Comparison of ENCODE assay signal across 19 cellular contexts in genomic region chr1:155847823-155848529, GRCh38. TPM values are rescaled to one million over a fixed set of nuclear protein-coding genes. Genes with fewer than 3 reads are reported as not detected.
A peak's percentile ranks its signal among the peaks of the same experiment; 100 is the strongest.
DNase-seq lines count a peak whose midpoint lies in the region; ATAC-seq and TF ChIP-seq lines count a peak whose summit lies in the region.
"Had no signal": no experiment of that assay in that cellular context is flagged by ENCODE, and none has a peak within 500 bp of the region (broad histone marks: within the 10 kb centered on the region; RNA-seq: fewer than 3 reads in every experiment).

No MANE protein-coding gene starts in this region.

- H3K27ac ChIP-seq in prostate gland = no peak overlapping the region
- H3K27ac ChIP-seq in suprapubic skin = no peak overlapping the region
- H3K27ac ChIP-seq: cardiac muscle cell, sigmoid colon had no signal

- no peak for TF ChIP-seq EP300 in suprapubic skin (IDR thresholded peaks at IDR 0.05)

- peak overlapping the region; percentile 80 for H3K27ac Mint-ChIP-seq in activated naive CD4-positive, alpha-beta T cell treated with anti-CD3 and anti-CD28 coated beads, Interleukin-2, amount 10 ng/mL, durations not matched to agents 7 days and 5 days
- peak overlapping the region; percentile 75 for H3K27ac Mint-ChIP-seq in WTC11
- H3K27ac Mint-ChIP-seq in effector memory CD8-positive, alpha-beta T cell = peak overlapping the region; percentile 9 to 63
- peak overlapping the region in 1 of 2 donors; percentile 66 for H3K27ac Mint-ChIP-seq in stimulated activated naive CD8-positive, alpha-beta T cell treated with anti-CD3 and anti-CD28 coated beads, Interleukin-15, amount 100 ng/mL, for 72 hours
- H3K27ac Mint-ChIP-seq: mesothelial cell of epicardium had no signal

- H3K36me3 ChIP-seq in prostate gland = peaks cover 0 to 2% of the 10 kb centered on the region in 2 donors
- H3K36me3 ChIP-seq in suprapubic skin = peaks cover 48% of the 10 kb centered on the region

- no peak overlapping the region for H3K4me3 Mint-ChIP-seq in activated naive CD4-positive, alpha-beta T cell treated with anti-CD3 and anti-CD28 coated beads, Interleukin-2, amount 10 ng/mL, durations not matched to agents 7 days and 5 days
- no peak overlapping the region for H3K4me3 Mint-ChIP-seq in WTC11
- H3K4me3 Mint-ChIP-seq in effector memory CD8-positive, alpha-beta T cell = no peak overlapping the region
- H3K4me3 Mint-ChIP-seq in stimulated activated naive CD8-positive, alpha-beta T cell treated with anti-CD3 and anti-CD28 coated beads, Interleukin-15, amount 100 ng/mL, for 72 hours = peak overlapping the region; percentile 58
- H3K4me3 Mint-ChIP-seq: mesothelial cell of epicardium had no signal

- TF ChIP-seq CTCF in WTC11 (IDR thresholded peaks at IDR 0.05) = no peak
- no peak for TF ChIP-seq CTCF in prostate gland (IDR thresholded peaks at IDR 0.05)
- no peak for TF ChIP-seq CTCF in suprapubic skin (IDR thresholded peaks at IDR 0.05)

- H3K9me3 ChIP-seq in prostate gland = no peaks in the 10 kb centered on the region
- no peaks in the 10 kb centered on the region for H3K9me3 ChIP-seq in suprapubic skin
- H3K9me3 ChIP-seq: sigmoid colon had no signal

- TF ChIP-seq POLR2A in prostate gland (IDR thresholded peaks at IDR 0.05) (no peak), suprapubic skin (IDR thresholded peaks at IDR 0.05) (no peak)

- intact Hi-C loops in prostate gland (cut with DNase I) = no loop called here

- no peaks in the 10 kb centered on the region for H3K9me3 Mint-ChIP-seq in activated naive CD4-positive, alpha-beta T cell treated with anti-CD3 and anti-CD28 coated beads, Interleukin-2, amount 10 ng/mL, durations not matched to agents 7 days and 5 days
- H3K9me3 Mint-ChIP-seq in WTC11 = no peaks in the 10 kb centered on the region
- H3K9me3 Mint-ChIP-seq in effector memory CD8-positive, alpha-beta T cell = no peaks in the 10 kb centered on the region
- peaks cover 0 to 4% of the 10 kb centered on the region in 2 donors for H3K9me3 Mint-ChIP-seq in stimulated activated naive CD8-positive, alpha-beta T cell treated with anti-CD3 and anti-CD28 coated beads, Interleukin-15, amount 100 ng/mL, for 72 hours
- H3K9me3 Mint-ChIP-seq: mesothelial cell of epicardium had no signal

- no peak for DNase-seq in activated naive CD4-positive, alpha-beta T cell treated with anti-CD3 and anti-CD28 coated beads, Interleukin-2, amount 10 ng/mL, durations not matched to agents 7 days and 5 days
- no peak for DNase-seq in activated naive CD4-positive, alpha-beta T cell treated with anti-CD3 and anti-CD28 coated beads, Interleukin-2, amount 50 U/mL, for 16 hours
- DNase-seq in WTC11 (ENCODE audit: low spot score) = no peak
- DNase-seq in effector memory CD8-positive, alpha-beta T cell = no peak
- DNase-seq in stimulated activated naive CD8-positive, alpha-beta T cell treated with anti-CD3 and anti-CD28 coated beads, Interleukin-15, amount 100 ng/mL, for 72 hours = peak in 1 of 2 donors; percentile 7
- no peak for DNase-seq in stimulated activated CD4-positive, alpha-beta T cell treated with anti-CD3 and anti-CD28 coated beads, Interleukin-15, amount 100 ng/mL, for 24 hours
- no peak for DNase-seq in prostate gland (ENCODE audit: low spot score)
- no peak for DNase-seq in suprapubic skin (ENCODE audit: low spot score in 2 of 2)
- DNase-seq: activated CD4-positive, alpha-beta T cell treated with anti-CD3 and anti-CD28 coated beads, Interleukin-2, amount 50 U/mL, for 48 hours; GOT3; hypothalamus; KG1; kidney glomerular epithelial cell; NCI-H1417 treated with DMSO at 0.1 percent for 48 hours; NK-92 treated with Interleukin-12 subunit alpha and Interleukin-12 subunit beta, amount 100 ng/mL, for 24 hours; occipital lobe; sigmoid colon had no signal

- peaks cover 58% of the 10 kb centered on the region for H3K36me3 Mint-ChIP-seq in activated naive CD4-positive, alpha-beta T cell treated with anti-CD3 and anti-CD28 coated beads, Interleukin-2, amount 10 ng/mL, durations not matched to agents 7 days and 5 days
- peaks cover 63% of the 10 kb centered on the region for H3K36me3 Mint-ChIP-seq in WTC11
- peaks cover 67% of the 10 kb centered on the region for H3K36me3 Mint-ChIP-seq in effector memory CD8-positive, alpha-beta T cell (ENCODE audit: insufficient read depth)

- POLR2A ChIA-PET in WTC11 (lab: Charles Lee) = no interaction called here

- peaks cover 62% of the 10 kb centered on the region for H3K4me1 Mint-ChIP-seq in activated naive CD4-positive, alpha-beta T cell treated with anti-CD3 and anti-CD28 coated beads, Interleukin-2, amount 10 ng/mL, durations not matched to agents 7 days and 5 days
- peaks cover 7% of the 10 kb centered on the region for H3K4me1 Mint-ChIP-seq in WTC11
- H3K4me1 Mint-ChIP-seq in effector memory CD8-positive, alpha-beta T cell (ENCODE audit: low read depth in 2 of 2) = peaks cover 31 to 65% of the 10 kb centered on the region in 2 donors
- peaks cover 79% of the 10 kb centered on the region for H3K4me1 Mint-ChIP-seq in stimulated activated naive CD8-positive, alpha-beta T cell treated with anti-CD3 and anti-CD28 coated beads, Interleukin-15, amount 100 ng/mL, for 72 hours

- H3K4me1 ChIP-seq in prostate gland (replicated peaks) (no peaks in the 10 kb centered on the region), suprapubic skin (peaks cover 8% of the 10 kb centered on the region)

- no peaks in the 10 kb centered on the region for H3K27me3 Mint-ChIP-seq in activated naive CD4-positive, alpha-beta T cell treated with anti-CD3 and anti-CD28 coated beads, Interleukin-2, amount 10 ng/mL, durations not matched to agents 7 days and 5 days
- H3K27me3 Mint-ChIP-seq in WTC11 (ENCODE audit: low read depth) = no peaks in the 10 kb centered on the region
- H3K27me3 Mint-ChIP-seq in effector memory CD8-positive, alpha-beta T cell = no peaks in the 10 kb centered on the region
- no peaks in the 10 kb centered on the region for H3K27me3 Mint-ChIP-seq in stimulated activated naive CD8-positive, alpha-beta T cell treated with anti-CD3 and anti-CD28 coated beads, Interleukin-15, amount 100 ng/mL, for 72 hours

- H3K4me3 ChIP-seq in prostate gland (no peak overlapping the region), suprapubic skin (no peak overlapping the region)
- H3K4me3 ChIP-seq: cardiac muscle cell, sigmoid colon had no signal

- H3K27me3 ChIP-seq in prostate gland (replicated peaks; ENCODE audit: insufficient read depth) (no peaks in the 10 kb centered on the region), suprapubic skin (no peaks in the 10 kb centered on the region)
- H3K27me3 ChIP-seq: cardiac muscle cell, sigmoid colon had no signal

- CTCF ChIA-PET in activated naive CD4-positive, alpha-beta T cell treated with anti-CD3 and anti-CD28 coated beads, Interleukin-2, amount 10 ng/mL, durations not matched to agents 7 days and 5 days (lab: Charles Lee) = no interaction called here
- CTCF ChIA-PET in WTC11 (lab: Charles Lee) = no interaction called here

- ATAC-seq in WTC11 = no peak
- ATAC-seq in effector memory CD8-positive, alpha-beta T cell (replicated peaks) = no peak
- ATAC-seq in stimulated activated naive CD8-positive, alpha-beta T cell treated with anti-CD3 and anti-CD28 coated beads, Interleukin-15, amount 100 ng/mL, for 72 hours = peak; percentile 98

- WGBS in prostate gland = 96% methylated on average over 1 of the region's 1 CpG
- 96% methylated on average over 1 of the region's 1 CpG for WGBS in suprapubic skin

TF ChIP-seq in WTC11, 78 proteins besides CTCF, POLR2A, EP300 and RAD21 (continues in another document):
- TF ChIP-seq IRF2 (CRISPR knock-in tag; IDR thresholded peaks at IDR 0.05; ENCODE audit: borderline replicate concordance, low read depth) = no peak
- no peak for TF ChIP-seq TEAD1 (CRISPR knock-in tag; IDR thresholded peaks at IDR 0.05)
- TF ChIP-seq GABPB1 (CRISPR knock-in tag; IDR thresholded peaks at IDR 0.05) = no peak
- no peak for TF ChIP-seq ELF4 (CRISPR knock-in tag; IDR thresholded peaks at IDR 0.05; ENCODE audit: low read depth)
- TF ChIP-seq MYBL2 (CRISPR knock-in tag; IDR thresholded peaks at IDR 0.05) = no peak
- TF ChIP-seq, protein P1, sequence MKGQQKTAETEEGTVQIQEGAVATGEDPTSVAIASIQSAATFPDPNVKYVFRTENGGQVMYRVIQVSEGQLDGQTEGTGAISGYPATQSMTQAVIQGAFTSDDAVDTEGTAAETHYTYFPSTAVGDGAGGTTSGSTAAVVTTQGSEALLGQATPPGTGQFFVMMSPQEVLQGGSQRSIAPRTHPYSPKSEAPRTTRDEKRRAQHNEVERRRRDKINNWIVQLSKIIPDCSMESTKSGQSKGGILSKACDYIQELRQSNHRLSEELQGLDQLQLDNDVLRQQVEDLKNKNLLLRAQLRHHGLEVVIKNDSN (CRISPR knock-in tag; IDR thresholded peaks at IDR 0.05) = no peak
- no peak for TF ChIP-seq SP1 (CRISPR knock-in tag; conservative IDR thresholded peaks at IDR 0.05)
- TF ChIP-seq, protein P2, sequence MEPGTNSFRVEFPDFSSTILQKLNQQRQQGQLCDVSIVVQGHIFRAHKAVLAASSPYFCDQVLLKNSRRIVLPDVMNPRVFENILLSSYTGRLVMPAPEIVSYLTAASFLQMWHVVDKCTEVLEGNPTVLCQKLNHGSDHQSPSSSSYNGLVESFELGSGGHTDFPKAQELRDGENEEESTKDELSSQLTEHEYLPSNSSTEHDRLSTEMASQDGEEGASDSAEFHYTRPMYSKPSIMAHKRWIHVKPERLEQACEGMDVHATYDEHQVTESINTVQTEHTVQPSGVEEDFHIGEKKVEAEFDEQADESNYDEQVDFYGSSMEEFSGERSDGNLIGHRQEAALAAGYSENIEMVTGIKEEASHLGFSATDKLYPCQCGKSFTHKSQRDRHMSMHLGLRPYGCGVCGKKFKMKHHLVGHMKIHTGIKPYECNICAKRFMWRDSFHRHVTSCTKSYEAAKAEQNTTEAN (CRISPR knock-in tag; IDR thresholded peaks at IDR 0.05) = no peak
- TF ChIP-seq ERG (CRISPR knock-in tag; IDR thresholded peaks at IDR 0.05) = no peak
- no peak for TF ChIP-seq ZNF396 (CRISPR knock-in tag; IDR thresholded peaks at IDR 0.05; ENCODE audit: borderline replicate concordance)
- TF ChIP-seq FOXJ3 (CRISPR knock-in tag; IDR thresholded peaks at IDR 0.05; ENCODE audit: borderline replicate concordance) = no peak

RNA-seq across cellular contexts. Expression of gene GON4L, which starts 9.0 kb away (rescaled TPM):
- total RNA-seq in WTC11 (2021) (44.6 to 54.4 TPM (median 46.6 TPM) in 3 replicates), prostate gland (10 to 100 TPM; 24.9 to 57.4 TPM), suprapubic skin (10 to 100 TPM; 27.5 to 82.6 (median 43.2) TPM)

RNA-seq across cellular contexts. Expression of gene SYT11, which starts 11.4 kb away (rescaled TPM):
- total RNA-seq in WTC11 (2021) (6.1 to 8.9 TPM (median 7.5 TPM) in 3 replicates), prostate gland (10 to 100 TPM in 1 of 2 donors, 1 to 10 TPM in 1; 3.6 to 28.0 TPM), suprapubic skin (1 to 10 TPM; 2.2 to 3.3 (median 2.7) TPM)

Comparison
In these comparisons a context has a peak if more than half of its experiments do, and no peak if none do; other contexts are left out.
1. H3K4me3 Mint-ChIP-seq: peak in stimulated activated naive CD8-positive, alpha-beta T cell treated with anti-CD3 and anti-CD28 coated beads, Interleukin-15, amount 100 ng/mL, for 72 hours (2 of 2); none in activated naive CD4-positive, alpha-beta T cell treated with anti-CD3 and anti-CD28 coated beads, Interleukin-2, amount 10 ng/mL, durations not matched to agents 7 days and 5 days (single experiment), WTC11 (single experiment) and effector memory CD8-positive, alpha-beta T cell (0 of 2).